20 cellular contexts compared by ENCODE assay signal in genomic region chr3:29521751-29522150, GRCh38.
DNase-seq lines count a peak whose midpoint lies in the region; ATAC-seq and TF ChIP-seq lines count a peak whose summit lies in the region.
"Had no signal": no experiment of that assay in that cellular context is flagged by ENCODE, and none has a peak within 500 bp of the region (broad histone marks: within the 10 kb centered on the region; RNA-seq: fewer than 3 reads in every experiment).

No MANE protein-coding gene starts in this region.

- peak overlapping the region; percentile 6 for H3K4me2 ChIP-seq in hepatocyte

- H3K9me3 ChIP-seq in cardiac muscle cell (ENCODE audit: low read depth) (no peaks in the 10 kb centered on the region), heart left ventricle (no peaks in the 10 kb centered on the region), hepatocyte (ENCODE audit: low read depth) (no peaks in the 10 kb centered on the region), spleen (no peaks in the 10 kb centered on the region)

- H3K27me3 ChIP-seq in cardiac muscle cell (no peaks in the 10 kb centered on the region), heart left ventricle (no peaks in the 10 kb centered on the region), hepatocyte (no peaks in the 10 kb centered on the region), spleen (replicated peaks in 1 of 7) (no peaks in the 10 kb centered on the region)

- intact Hi-C loops in heart left ventricle (cut with DNase I) (loop anchor here in 4 of 10 donors (5.0 to 10.0 kb wide), 3 partner anchors 237 to 243 kb away; partner anchors contain the start of gene RBMS3 (in 2 of the 4)), spleen (cut with DNase I; ENCODE audit: low total_unique reads) (no loop called here)
- intact Hi-C loops in activated CD8-positive, alpha-beta T cell treated with anti-CD3 and anti-CD28 coated beads for 36 hours (cut with micrococcal nuclease) = no loop called here

- H3K36me3 Mint-ChIP-seq in activated CD8-positive, alpha-beta T cell treated with anti-CD3 and anti-CD28 coated beads for 36 hours (ENCODE audit: low read depth) = no peaks in the 10 kb centered on the region
- H3K36me3 Mint-ChIP-seq: CD14-positive monocyte had no signal

- peaks cover 2% of the 10 kb centered on the region for H3K79me2 ChIP-seq in hepatocyte

- peak overlapping the region; percentile 59 for H3K27ac ChIP-seq in cardiac muscle cell
- H3K27ac ChIP-seq in heart left ventricle = peak overlapping the region in 1 of 12 donors; percentile 4
- peak overlapping the region; percentile 50 for H3K27ac ChIP-seq in hepatocyte
- peak overlapping the region in 5 of 8 donors; percentile 21 to 62 (median 49) for H3K27ac ChIP-seq in spleen
- H3K27ac ChIP-seq: RWPE1 had no signal

- TF ChIP-seq CTCF in cardiac muscle cell (IDR thresholded peaks at IDR 0.05; ENCODE audit: low read depth, low read length) = no peak
- TF ChIP-seq CTCF in heart left ventricle (IDR thresholded peaks at IDR 0.05) = no peak
- no peak for TF ChIP-seq CTCF in LNCaP clone FGC (IDR thresholded peaks at IDR 0.05; ENCODE audit: control insufficient read depth, extremely low read depth, insufficient read depth)
- TF ChIP-seq CTCF in hepatocyte (IDR thresholded peaks at IDR 0.05; ENCODE audit: poor library complexity) = no peak
- TF ChIP-seq CTCF in spleen (IDR thresholded peaks at IDR 0.05 in 8 of 11, conservative IDR thresholded peaks at IDR 0.05 in 3 of 11) = no peak
- TF ChIP-seq CTCF in activated CD8-positive, alpha-beta T cell treated with anti-CD3 and anti-CD28 coated beads for 36 hours (IDR thresholded peaks at IDR 0.05) = no peak

- CTCF ChIA-PET in activated CD8-positive, alpha-beta T cell treated with anti-CD3 and anti-CD28 coated beads for 36 hours (lab: Charles Lee) = no interaction called here

- H3K4me3 ChIP-seq in cardiac muscle cell (no peak overlapping the region), heart left ventricle (no peak overlapping the region), LNCaP clone FGC (ENCODE audit: low read depth, low read length) (no peak overlapping the region), hepatocyte (no peak overlapping the region), spleen (no peak overlapping the region)

- peaks cover 39% of the 10 kb centered on the region for H3K4me1 ChIP-seq in cardiac muscle cell (ENCODE audit: low read depth)
- peaks cover 9 to 79% (median 28%) of the 10 kb centered on the region in 12 donors for H3K4me1 ChIP-seq in heart left ventricle
- H3K4me1 ChIP-seq in hepatocyte (ENCODE audit: insufficient read depth) = peaks cover 25% of the 10 kb centered on the region
- H3K4me1 ChIP-seq in spleen = peaks cover 6 to 50% (median 13%) of the 10 kb centered on the region in 6 donors

- no peak overlapping the region for H3K4me3 Mint-ChIP-seq in activated CD8-positive, alpha-beta T cell treated with anti-CD3 and anti-CD28 coated beads for 36 hours
- H3K4me3 Mint-ChIP-seq: B cell, CD14-positive monocyte, HFFc6 had no signal

- H3K36me3 ChIP-seq in cardiac muscle cell (no peaks in the 10 kb centered on the region), heart left ventricle (no peaks in the 10 kb centered on the region), hepatocyte (replicated peaks; ENCODE audit: insufficient read depth, low read depth) (no peaks in the 10 kb centered on the region), spleen (no peaks in the 10 kb centered on the region)

- H3K27me3 Mint-ChIP-seq in activated CD8-positive, alpha-beta T cell treated with anti-CD3 and anti-CD28 coated beads for 36 hours = peaks cover 3% of the 10 kb centered on the region
- H3K27me3 Mint-ChIP-seq: B cell had no signal

- H4K20me1 ChIP-seq in hepatocyte (ENCODE audit: insufficient read depth, poor library complexity, severe bottlenecking) = no peaks in the 10 kb centered on the region

- no peak for TF ChIP-seq POLR2A in heart left ventricle (IDR thresholded peaks at IDR 0.05)
- no peak for TF ChIP-seq POLR2A in spleen (IDR thresholded peaks at IDR 0.05)

- no peak for ATAC-seq in heart left ventricle
- no peak for ATAC-seq in activated CD8-positive, alpha-beta T cell treated with anti-CD3 and anti-CD28 coated beads for 36 hours
- ATAC-seq in GM21526 (IDR thresholded peaks at IDR 0.05; ENCODE audit: low FRiP score, unreplicated experiment) = no peak

- peaks cover 3% of the 10 kb centered on the region for H3K9me3 Mint-ChIP-seq in activated CD8-positive, alpha-beta T cell treated with anti-CD3 and anti-CD28 coated beads for 36 hours
- H3K9me3 Mint-ChIP-seq: HFFc6 had no signal

- no peaks in the 10 kb centered on the region for H3K4me1 Mint-ChIP-seq in activated CD8-positive, alpha-beta T cell treated with anti-CD3 and anti-CD28 coated beads for 36 hours (ENCODE audit: low read depth)
- H3K4me1 Mint-ChIP-seq: B cell, CD14-positive monocyte had no signal

- no peaks in the 10 kb centered on the region for H3K9me2 ChIP-seq in hepatocyte (replicated peaks; ENCODE audit: insufficient read depth)

- WGBS in heart left ventricle, 4 donors = 77 to 87% (median 80%) methylated on average over 2 of the region's 2 CpGs
- WGBS in hepatocyte (ENCODE audit: low lambda C conversion rate, missing lambda C conversion rate) = 25% methylated on average over 2 of the region's 2 CpGs
- 64 to 83% (median 74%) methylated on average over 2 of the region's 2 CpGs for WGBS in spleen, 5 donors

- DNase-seq in cardiac muscle cell (ENCODE audit: low read depth in 1 of 2, low spot score in 1 of 2) (no peak), heart left ventricle (no peak), LNCaP clone FGC (ENCODE audit: low read depth) (peak; percentile 38), hepatocyte (ENCODE audit: low spot score) (no peak), spleen (no peak)
- no peak for DNase-seq in activated CD8-positive, alpha-beta T cell treated with anti-CD3 and anti-CD28 coated beads for 36 hours
- DNase-seq: 8988T, H7, HFFc6, KBM-7, NCI-H1092 treated with DMSO at 0.1 percent for 48 hours, NCI-H1436 treated with DMSO at 0.1 percent for 48 hours, NCI-H2029, NCI-H510A treated with DMSO at 0.1 percent for 48 hours, NCI-H748 treated with DMSO at 0.1 percent for 48 hours, SHP77 treated with DMSO at 0.1 percent for 48 hours had no signal

- POLR2A ChIA-PET in activated CD8-positive, alpha-beta T cell treated with anti-CD3 and anti-CD28 coated beads for 36 hours (lab: Charles Lee) = no interaction called here

- H2AFZ ChIP-seq in hepatocyte = no peak overlapping the region

- no peak overlapping the region for H3K27ac Mint-ChIP-seq in activated CD8-positive, alpha-beta T cell treated with anti-CD3 and anti-CD28 coated beads for 36 hours
- H3K27ac Mint-ChIP-seq: B cell, CD14-positive monocyte, HFFc6 had no signal
